Comparison of ENCODE assay signal across 1 cellular context in the genomic region with DNA sequence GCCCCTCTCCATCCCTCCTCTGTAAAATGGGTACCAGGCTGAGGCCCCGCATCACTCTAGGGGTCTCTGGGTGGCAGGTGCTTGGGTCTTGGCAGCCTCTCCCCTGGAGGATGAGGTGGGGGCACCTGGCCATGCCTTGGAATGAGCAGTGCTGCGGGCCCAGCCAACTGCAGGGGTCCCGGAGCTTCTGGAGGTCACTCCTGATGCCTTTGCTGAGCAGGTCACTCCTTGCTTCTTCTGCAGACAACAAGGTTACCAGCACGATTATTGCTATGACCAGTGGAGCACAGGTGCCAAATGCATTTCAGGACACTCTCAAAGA.
TF ChIP-seq lines count a peak whose summit lies in the region.

No MANE protein-coding gene starts in this region.

TF ChIP-seq in IMR-90, 13 proteins besides CTCF, POLR2A, EP300 and RAD21 (continued from another document):
- TF ChIP-seq, protein P1, sequence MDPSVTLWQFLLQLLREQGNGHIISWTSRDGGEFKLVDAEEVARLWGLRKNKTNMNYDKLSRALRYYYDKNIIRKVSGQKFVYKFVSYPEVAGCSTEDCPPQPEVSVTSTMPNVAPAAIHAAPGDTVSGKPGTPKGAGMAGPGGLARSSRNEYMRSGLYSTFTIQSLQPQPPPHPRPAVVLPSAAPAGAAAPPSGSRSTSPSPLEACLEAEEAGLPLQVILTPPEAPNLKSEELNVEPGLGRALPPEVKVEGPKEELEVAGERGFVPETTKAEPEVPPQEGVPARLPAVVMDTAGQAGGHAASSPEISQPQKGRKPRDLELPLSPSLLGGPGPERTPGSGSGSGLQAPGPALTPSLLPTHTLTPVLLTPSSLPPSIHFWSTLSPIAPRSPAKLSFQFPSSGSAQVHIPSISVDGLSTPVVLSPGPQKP (IDR thresholded peaks at IDR 0.05; ENCODE audit: borderline replicate concordance, low read depth, low read length), result no peak
- TF ChIP-seq CEBPB (IDR thresholded peaks at IDR 0.05; ENCODE audit: low read depth, low read length), result no peak
- TF ChIP-seq RFX5 (IDR thresholded peaks at IDR 0.05; ENCODE audit: low read depth, low read length), result no peak
- no peak for TF ChIP-seq MXI1 (IDR thresholded peaks at IDR 0.05; ENCODE audit: borderline replicate concordance, low read depth, low read length)
- TF ChIP-seq SMC3 (IDR thresholded peaks at IDR 0.05; ENCODE audit: low read depth, low read length), result no peak
- no peak for TF ChIP-seq MAFK (IDR thresholded peaks at IDR 0.05; ENCODE audit: low read depth, low read length)
